In genomic region chr14:59360923-59361794, GRCh38 we compare ENCODE assay signal across 8 cellular contexts.
DNase-seq lines count a peak whose midpoint lies in the region; ATAC-seq, FAIRE-seq and TF ChIP-seq lines count a peak whose summit lies in the region.

No MANE protein-coding gene starts in this region.

- H2AFZ ChIP-seq in GM12878 (ENCODE audit: control insufficient read depth, low read depth, low read length) = peak overlapping the region; percentile 37

- CTCF ChIA-PET in GM12878 (lab: Yijun Ruan, JAX) = interaction anchor here (0.6 kb wide), 2 partner anchors 8 to 187 kb away, joined by 3 to 4 read pairs; no protein-coding TSS in a partner anchor
- CTCF ChIA-PET in activated CD8-positive, alpha-beta T cell treated with anti-CD3 and anti-CD28 coated beads, Interleukin-2, amount 10 ng/mL, durations not matched to agents 7 days and 5 days (lab: Charles Lee) = no interaction called here

- peak; percentile 32 for ATAC-seq in GM18868 (IDR thresholded peaks at IDR 0.05; ENCODE audit: unreplicated experiment)
- ATAC-seq in GM12878 = no peak
- ATAC-seq in right lobe of liver = peak; percentile 35 to 74 (median 58)
- ATAC-seq in HG03025 (IDR thresholded peaks at IDR 0.05; ENCODE audit: low FRiP score, unreplicated experiment) = no peak
- no peak for ATAC-seq in activated CD8-positive, alpha-beta T cell treated with anti-CD3 and anti-CD28 coated beads, Interleukin-2, amount 10 ng/mL, durations not matched to agents 7 days and 5 days
- ATAC-seq in GM18520 (IDR thresholded peaks at IDR 0.05; ENCODE audit: unreplicated experiment) = no peak
- no peak for ATAC-seq in GM19035 (IDR thresholded peaks at IDR 0.05; ENCODE audit: unreplicated experiment)

- no peaks in the 10 kb centered on the region for H3K9me3 Mint-ChIP-seq in activated CD8-positive, alpha-beta T cell treated with anti-CD3 and anti-CD28 coated beads, Interleukin-2, amount 10 ng/mL, durations not matched to agents 7 days and 5 days (ENCODE audit: insufficient read depth)

- H3K27me3 ChIP-seq in GM12878 (replicated peaks in 1 of 2; ENCODE audit: control insufficient read depth in 2 of 2, insufficient read depth in 2 of 2, low read length in 1 of 2) (no peaks in the 10 kb centered on the region), right lobe of liver (no peaks in the 10 kb centered on the region)

- peak overlapping the region; percentile 9; the same call in 1 of the 2 replicates for H3K4me3 ChIP-seq in GM12878
- no peak overlapping the region for H3K4me3 ChIP-seq in right lobe of liver

- H3K4me2 ChIP-seq in GM12878 (ENCODE audit: control insufficient read depth, insufficient read depth) = peak overlapping the region; percentile 68

- TF ChIP-seq EP300 in GM12878 (IDR thresholded peaks at IDR 0.05; ENCODE audit: borderline replicate concordance in 1 of 2, control insufficient read depth in 1 of 2, low read depth in 2 of 2, low read length in 2 of 2) = no peak

- peaks cover 32% of the 10 kb centered on the region for H3K36me3 Mint-ChIP-seq in activated CD8-positive, alpha-beta T cell treated with anti-CD3 and anti-CD28 coated beads, Interleukin-2, amount 10 ng/mL, durations not matched to agents 7 days and 5 days (ENCODE audit: low read depth)

- DNase-seq in NCI-H2196 treated with DMSO at 0.1 percent for 48 hours (lab: John Stamatoyannopoulos, UW; ENCODE audit: unreplicated experiment) (peak; percentile 92), GM12878 (ENCODE audit: low read depth, low spot score) (no peak), right lobe of liver (peak; percentile 35 to 65 (median 61))
- no peak for DNase-seq in activated CD8-positive, alpha-beta T cell treated with anti-CD3 and anti-CD28 coated beads, Interleukin-2, amount 10 ng/mL, durations not matched to agents 7 days and 5 days

- SMC1A ChIA-PET in GM12878 (lab: Charles Lee; ENCODE audit: uncharacterized antibody, unreplicated experiment) = interaction anchor here (0.8 kb wide), 1 partner anchor 165 kb away, joined by 3 read pairs; no protein-coding TSS in a partner anchor

- intact Hi-C loops in GM12878 (cut with micrococcal nuclease; ENCODE audit: unreplicated experiment) = no loop called here
- intact Hi-C loops in right lobe of liver (cut with DNase I) = no loop called here

- POLR2A ChIA-PET in GM12878 (lab: Charles Lee) = no interaction called here
- POLR2A ChIA-PET in activated CD8-positive, alpha-beta T cell treated with anti-CD3 and anti-CD28 coated beads, Interleukin-2, amount 10 ng/mL, durations not matched to agents 7 days and 5 days (lab: Charles Lee) = no interaction called here

- H3K9me3 ChIP-seq in GM12878 (replicated peaks; ENCODE audit: control insufficient read depth, insufficient read depth, low read length) (no peaks in the 10 kb centered on the region), right lobe of liver (no peaks in the 10 kb centered on the region)

- in situ Hi-C loops in GM12878 (cut with MboI) = no loop called here

- no peak overlapping the region for H3K27ac Mint-ChIP-seq in activated CD8-positive, alpha-beta T cell treated with anti-CD3 and anti-CD28 coated beads, Interleukin-2, amount 10 ng/mL, durations not matched to agents 7 days and 5 days

- H3K9ac ChIP-seq in GM12878 (ENCODE audit: control insufficient read depth, insufficient read depth, low read length) = no peak overlapping the region

- H3K27ac ChIP-seq in GM12878 (ENCODE audit: control insufficient read depth, insufficient read depth) (no peak overlapping the region), right lobe of liver (no peak overlapping the region)

- RAD21 ChIA-PET in GM12878 (lab: Charles Lee; ENCODE audit: unreplicated experiment) = interaction anchor here (1.0 kb wide), 1 partner anchor 77 kb away, joined by 3 read pairs; no protein-coding TSS in a partner anchor

- TF ChIP-seq CTCF in GM12878 (IDR thresholded peaks at IDR 0.05 in 2 of 3, conservative IDR thresholded peaks at IDR 0.05 in 1 of 3; ENCODE audit: control insufficient read depth in 2 of 3, extremely low read depth in 1 of 3, insufficient read depth in 1 of 3, low read depth in 3 of 3, low read length in 3 of 3) (no peak), right lobe of liver (IDR thresholded peaks at IDR 0.05) (no peak)

- FAIRE-seq in GM12878 (lab: Jason Lieb, UNC) = peak; percentile 18

- H3K4me3 Mint-ChIP-seq in activated CD8-positive, alpha-beta T cell treated with anti-CD3 and anti-CD28 coated beads, Interleukin-2, amount 10 ng/mL, durations not matched to agents 7 days and 5 days = no peak overlapping the region

- H3K79me2 ChIP-seq in GM12878 (ENCODE audit: control insufficient read depth, insufficient read depth, low read length) = no peaks in the 10 kb centered on the region

- H3K36me3 ChIP-seq in GM12878 (ENCODE audit: control insufficient read depth in 2 of 2, insufficient read depth in 2 of 2, low read length in 1 of 2) = peaks cover 0 to 10% of the 10 kb centered on the region in 2 experiments; a peak in 2 of 4 replicates
- H3K36me3 ChIP-seq in right lobe of liver = peaks cover 0 to 21% (median 10%) of the 10 kb centered on the region in 4 donors

- no peak for TF ChIP-seq RAD21 in GM12878 (IDR thresholded peaks at IDR 0.05; ENCODE audit: insufficient read depth, low read depth, low read length)

- H4K20me1 ChIP-seq in GM12878 (ENCODE audit: control insufficient read depth, insufficient read depth) = no peaks in the 10 kb centered on the region

- 94% methylated on average over 13 of the region's 13 CpGs for WGBS in GM12878 (ENCODE audit: insufficient coverage, insufficient replicate concordance, low lambda C conversion rate, missing lambda C conversion rate)
- WGBS in right lobe of liver (ENCODE audit: insufficient coverage, low coverage, low lambda C conversion rate, missing lambda C conversion rate) = 72% methylated on average over 11 of the region's 13 CpGs

- TF ChIP-seq POLR2A in GM12878 (IDR thresholded peaks at IDR 0.05; ENCODE audit: low read depth, low read length) (no peak), right lobe of liver (IDR thresholded peaks at IDR 0.05) (no peak)

- peaks cover 49% of the 10 kb centered on the region for H3K4me1 ChIP-seq in GM12878 (ENCODE audit: control insufficient read depth, insufficient read depth, low read length)
- H3K4me1 ChIP-seq in right lobe of liver = peaks cover 0 to 6% (median 0%) of the 10 kb centered on the region in 4 donors

- peaks cover 5% of the 10 kb centered on the region for H3K4me1 Mint-ChIP-seq in activated CD8-positive, alpha-beta T cell treated with anti-CD3 and anti-CD28 coated beads, Interleukin-2, amount 10 ng/mL, durations not matched to agents 7 days and 5 days (ENCODE audit: low read depth)

- BruUV-seq in GM12878 (replicated peaks; lab: Mats Ljungman, UMichigan) = no TSS peak

- no peaks in the 10 kb centered on the region for H3K27me3 Mint-ChIP-seq in activated CD8-positive, alpha-beta T cell treated with anti-CD3 and anti-CD28 coated beads, Interleukin-2, amount 10 ng/mL, durations not matched to agents 7 days and 5 days (ENCODE audit: low read depth)

TF ChIP-seq in GM12878, 131 proteins besides CTCF, POLR2A, EP300 and RAD21 (continues in another document):
- TF ChIP-seq EED (IDR thresholded peaks at IDR 0.05; ENCODE audit: low read depth) = no peak
- TF ChIP-seq TCF7 (IDR thresholded peaks at IDR 0.05; ENCODE audit: borderline replicate concordance) = no peak
- TF ChIP-seq SRF (IDR thresholded peaks at IDR 0.05; ENCODE audit: low read depth in 2 of 2, low read length in 2 of 2) = no peak
- TF ChIP-seq YBX1 (IDR thresholded peaks at IDR 0.05) = no peak
- TF ChIP-seq ZBTB4 (CRISPR knock-in tag; IDR thresholded peaks at IDR 0.05) = no peak
- TF ChIP-seq SP1 (IDR thresholded peaks at IDR 0.05; ENCODE audit: low read depth, low read length) = no peak
- TF ChIP-seq HDAC6 (IDR thresholded peaks at IDR 0.05; ENCODE audit: unreplicated experiment) = no peak
- no peak for TF ChIP-seq RBBP5 (conservative IDR thresholded peaks at IDR 0.05)
- no peak for TF ChIP-seq MEF2B (IDR thresholded peaks at IDR 0.05; ENCODE audit: partially characterized antibody, poor library complexity, severe bottlenecking)
- TF ChIP-seq ETV6 (conservative IDR thresholded peaks at IDR 0.05 in 1 of 2, IDR thresholded peaks at IDR 0.05 in 1 of 2; ENCODE audit: borderline replicate concordance in 1 of 2, low read depth in 1 of 2) = no peak
- no peak for TF ChIP-seq PML (IDR thresholded peaks at IDR 0.05; ENCODE audit: low read length)
- TF ChIP-seq IRF3 (IDR thresholded peaks at IDR 0.05) = no peak
- TF ChIP-seq POU2F2 (IDR thresholded peaks at IDR 0.05; ENCODE audit: borderline replicate concordance, low read depth, low read length) = no peak
- TF ChIP-seq NR2F1 (conservative IDR thresholded peaks at IDR 0.05) = no peak

Comparison
In these comparisons a context has a peak if more than half of its experiments do, and no peak if none do; other contexts are left out.
1. ATAC-seq: peak in GM18868 (single experiment) and right lobe of liver (4 of 4); none in GM12878 (single experiment), HG03025 (single experiment), activated CD8-positive, alpha-beta T cell treated with anti-CD3 and anti-CD28 coated beads, Interleukin-2, amount 10 ng/mL, durations not matched to agents 7 days and 5 days (single experiment), GM18520 (single experiment) and GM19035 (single experiment).
2. DNase-seq: peak in NCI-H2196 treated with DMSO at 0.1 percent for 48 hours (single experiment) and right lobe of liver (3 of 3); none in GM12878 (single experiment) and activated CD8-positive, alpha-beta T cell treated with anti-CD3 and anti-CD28 coated beads, Interleukin-2, amount 10 ng/mL, durations not matched to agents 7 days and 5 days (single experiment).